Comparison of ENCODE assay signal across 1 cellular context in the genomic region with DNA sequence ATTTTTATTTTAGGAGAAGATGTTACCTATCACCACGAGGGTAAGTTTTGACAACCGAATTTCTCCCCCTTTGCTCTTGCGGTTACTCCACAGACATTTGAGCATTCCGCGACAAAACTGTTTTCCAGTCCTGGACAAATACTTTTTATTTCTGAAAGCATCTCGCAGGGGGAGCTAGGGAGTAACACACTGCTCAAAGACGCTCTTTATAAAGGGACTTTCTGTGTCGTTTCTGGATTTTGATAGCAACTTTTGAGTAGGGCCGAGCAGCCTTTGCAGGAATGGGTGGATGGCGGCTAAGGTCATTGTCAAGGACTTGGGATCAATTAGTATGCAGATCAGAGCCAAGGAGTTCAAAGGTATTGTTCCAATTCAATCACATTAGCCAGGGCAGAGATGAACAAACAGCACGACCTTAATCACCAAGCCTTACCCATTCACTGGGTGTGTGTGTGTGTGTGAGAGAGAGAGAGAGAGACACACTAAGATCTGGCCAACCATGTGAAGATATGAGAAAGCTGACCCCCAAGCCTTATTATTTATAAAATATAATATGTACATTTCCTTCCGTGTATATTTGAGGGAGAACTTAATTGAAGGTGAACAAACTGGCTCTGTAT.
TF ChIP-seq lines count a peak whose summit lies in the region.

No MANE protein-coding gene starts in this region.

TF ChIP-seq in H1, 55 proteins besides CTCF, POLR2A, EP300 and RAD21 (continued from another document):
- TF ChIP-seq FOSL1 (IDR thresholded peaks at IDR 0.05; ENCODE audit: insufficient read depth, low read depth, low read length), result no peak
- no peak for TF ChIP-seq HDAC2 (IDR thresholded peaks at IDR 0.05; ENCODE audit: borderline replicate concordance in 1 of 2, low read depth in 2 of 2, low read length in 2 of 2)
- TF ChIP-seq CHD2 (IDR thresholded peaks at IDR 0.05; ENCODE audit: low read length), result no peak
- TF ChIP-seq TCF12 (IDR thresholded peaks at IDR 0.05; ENCODE audit: low read depth, low read length), result no peak
